Comparison of ENCODE assay signal across 13 cellular contexts in genomic region chr14:35934499-35934898, GRCh38.
DNase-seq lines count a peak whose midpoint lies in the region; ATAC-seq lines count a peak whose summit lies in the region.
"Had no signal": no experiment of that assay in that cellular context is flagged by ENCODE, and none has a peak within 500 bp of the region (broad histone marks: within the 10 kb centered on the region; RNA-seq: fewer than 3 reads in every experiment).

No MANE protein-coding gene starts in this region.

- no peak overlapping the region for H3K27ac Mint-ChIP-seq in stimulated activated naive CD8-positive, alpha-beta T cell treated with anti-CD3 and anti-CD28 coated beads, Interleukin-15, Interleukin-2, amounts not matched to agents 100 ng/mL and 50 ng/mL, for 24 hours

- H3K4me2 ChIP-seq in trophoblast cell (ENCODE audit: low read length), result no peak overlapping the region

- H2BK12ac ChIP-seq in trophoblast cell (ENCODE audit: low read length), result no peak overlapping the region

- H3K4me1 ChIP-seq in trophoblast cell (ENCODE audit: control insufficient read depth in 1 of 2, insufficient read depth in 2 of 2, low read length in 2 of 2), result no peaks in the 10 kb centered on the region
- H3K4me1 ChIP-seq: body of pancreas had no signal

- H2BK5ac ChIP-seq in trophoblast cell (ENCODE audit: low read depth, low read length, poor library complexity), result no peak overlapping the region

- no peak overlapping the region for H3K4me3 Mint-ChIP-seq in activated T-cell treated with anti-CD3 and anti-CD28 coated beads, Interleukin-2, amount 50 U/mL, for 4 hours
- H3K4me3 Mint-ChIP-seq in stimulated activated naive CD8-positive, alpha-beta T cell treated with anti-CD3 and anti-CD28 coated beads, Interleukin-15, Interleukin-2, amounts not matched to agents 100 ng/mL and 50 ng/mL, for 24 hours, result peak overlapping the region; percentile 32

- no peaks in the 10 kb centered on the region for H3K79me2 ChIP-seq in trophoblast cell (ENCODE audit: control insufficient read depth, insufficient read depth, low read length, poor library complexity)

- no peak overlapping the region for H2AK5ac ChIP-seq in trophoblast cell (ENCODE audit: low read length)

- no peak overlapping the region for H4K91ac ChIP-seq in trophoblast cell (ENCODE audit: low read depth, low read length)

- no peak for DNase-seq in activated T-cell treated with anti-CD3 and anti-CD28 coated beads, Interleukin-2, amount 50 U/mL, for 4 hours
- DNase-seq in activated T-cell treated with anti-CD3 and anti-CD28 coated beads, Interleukin-2, amount 50 U/mL, for 1 hour, result no peak
- DNase-seq in NCI-H187 (lab: John Stamatoyannopoulos, UW) (no peak), trophoblast cell (no peak)
- DNase-seq: activated CD4-positive, alpha-beta T cell treated with anti-CD3 and anti-CD28 coated beads, Interleukin-2, amount 50 U/mL, for 4 hours; body of pancreas; KG1; NCI-H226; SIG-M5 had no signal

- H4K12ac ChIP-seq in trophoblast cell (ENCODE audit: low read depth, low read length), result no peak overlapping the region

- no peaks in the 10 kb centered on the region for H3K79me1 ChIP-seq in trophoblast cell (ENCODE audit: low read length)

- H3K27me3 Mint-ChIP-seq in activated T-cell treated with anti-CD3 and anti-CD28 coated beads, Interleukin-2, amount 50 U/mL, for 4 hours (ENCODE audit: low read depth), result peaks cover 2% of the 10 kb centered on the region
- peaks cover 14% of the 10 kb centered on the region for H3K27me3 Mint-ChIP-seq in stimulated activated naive CD8-positive, alpha-beta T cell treated with anti-CD3 and anti-CD28 coated beads, Interleukin-15, Interleukin-2, amounts not matched to agents 100 ng/mL and 50 ng/mL, for 24 hours

- H3K4ac ChIP-seq in trophoblast cell (ENCODE audit: low read depth, low read length), result no peak overlapping the region

- no peak overlapping the region for H2AFZ ChIP-seq in trophoblast cell (ENCODE audit: insufficient read depth, low read length, poor library complexity)

- no peak overlapping the region for H3K18ac ChIP-seq in trophoblast cell (ENCODE audit: low read length)

- H3K14ac ChIP-seq in trophoblast cell (ENCODE audit: low read length), result no peak overlapping the region

- H3K27ac ChIP-seq in trophoblast cell (ENCODE audit: low read depth, low read length), result no peak overlapping the region
- H3K27ac ChIP-seq: body of pancreas had no signal

- H2BK120ac ChIP-seq in trophoblast cell (ENCODE audit: insufficient read depth, low read length, poor library complexity), result no peak overlapping the region

- no peaks in the 10 kb centered on the region for H3K36me3 ChIP-seq in trophoblast cell (ENCODE audit: control insufficient read depth in 1 of 2, insufficient read depth in 2 of 2, low read length in 2 of 2)

- H3K4me1 Mint-ChIP-seq in activated T-cell treated with anti-CD3 and anti-CD28 coated beads, Interleukin-2, amount 50 U/mL, for 4 hours (ENCODE audit: low read depth), result peaks cover 22% of the 10 kb centered on the region
- H3K4me1 Mint-ChIP-seq in stimulated activated naive CD8-positive, alpha-beta T cell treated with anti-CD3 and anti-CD28 coated beads, Interleukin-15, Interleukin-2, amounts not matched to agents 100 ng/mL and 50 ng/mL, for 24 hours (ENCODE audit: low read depth), result peaks cover 35% of the 10 kb centered on the region

- no peaks in the 10 kb centered on the region for H3K36me3 Mint-ChIP-seq in activated T-cell treated with anti-CD3 and anti-CD28 coated beads, Interleukin-2, amount 50 U/mL, for 4 hours (ENCODE audit: insufficient read depth)
- no peaks in the 10 kb centered on the region for H3K36me3 Mint-ChIP-seq in stimulated activated naive CD8-positive, alpha-beta T cell treated with anti-CD3 and anti-CD28 coated beads, Interleukin-15, Interleukin-2, amounts not matched to agents 100 ng/mL and 50 ng/mL, for 24 hours (ENCODE audit: low read depth)

- peak; percentile 23 to 27 for ATAC-seq in activated T-cell treated with anti-CD3 and anti-CD28 coated beads, Interleukin-2, amount 50 U/mL, for 4 hours
- peak; percentile 80 for ATAC-seq in HG02610 (IDR thresholded peaks at IDR 0.05; ENCODE audit: unreplicated experiment)
- ATAC-seq in HG03442 (IDR thresholded peaks at IDR 0.05; ENCODE audit: unreplicated experiment), result peak; percentile 74
- no peak for ATAC-seq in esophagus mucosa
- ATAC-seq: body of pancreas had no signal

- no peak overlapping the region for H4K8ac ChIP-seq in trophoblast cell (ENCODE audit: low read depth, low read length)

- no peaks in the 10 kb centered on the region for H3K9me3 ChIP-seq in trophoblast cell (ENCODE audit: insufficient read depth, low read depth, low read length)
- H3K9me3 ChIP-seq: body of pancreas had no signal

- H3K9ac ChIP-seq in trophoblast cell (ENCODE audit: low read length), result no peak overlapping the region

- WGBS in trophoblast cell (ENCODE audit: extremely low coverage, insufficient coverage, insufficient read length), result no CpG with 5 or more reads among the region's 2 CpGs

- H3K9me3 Mint-ChIP-seq in activated T-cell treated with anti-CD3 and anti-CD28 coated beads, Interleukin-2, amount 50 U/mL, for 4 hours, result no peaks in the 10 kb centered on the region
- H3K9me3 Mint-ChIP-seq in stimulated activated naive CD8-positive, alpha-beta T cell treated with anti-CD3 and anti-CD28 coated beads, Interleukin-15, Interleukin-2, amounts not matched to agents 100 ng/mL and 50 ng/mL, for 24 hours, result peaks cover 5% of the 10 kb centered on the region

- H3K23ac ChIP-seq in trophoblast cell (ENCODE audit: low read length), result no peak overlapping the region

- H3K27me3 ChIP-seq in trophoblast cell (ENCODE audit: insufficient read depth, low read length), result no peaks in the 10 kb centered on the region
- H3K27me3 ChIP-seq: body of pancreas had no signal

- H3K4me3 ChIP-seq in trophoblast cell (ENCODE audit: low read depth, low read length), result no peak overlapping the region
- H3K4me3 ChIP-seq: body of pancreas had no signal
